9 cellular contexts compared by ENCODE assay signal in genomic region chr1:241834733-241835377, GRCh38. TPM values are rescaled to one million over a fixed set of nuclear protein-coding genes. Genes with fewer than 3 reads are reported as not detected.
DNase-seq lines count a peak whose midpoint lies in the region; ATAC-seq and TF ChIP-seq lines count a peak whose summit lies in the region.
"Had no signal": no experiment of that assay in that cellular context is flagged by ENCODE, and none has a peak within 500 bp of the region (broad histone marks: within the 10 kb centered on the region; RNA-seq: fewer than 3 reads in every experiment).

No MANE protein-coding gene starts in this region.

- in situ Hi-C loops in astrocyte of the spinal cord (cut with HindIII; ENCODE audit: low sequenced_read_pairs): no loop called here
- in situ Hi-C loops in gastrocnemius medialis (cut with MboI; ENCODE audit: low sequenced_read_pairs in 4 of 4): loop anchor here (25.0 kb wide), 3 partner anchors 198 to 298 kb away; partner anchors contain the start of genes CHML (in 2 of the 4), OPN3 (in 2 of the 4) and KMO (in 1 of the 4)

- H3K9me3 ChIP-seq in gastrocnemius medialis: no peaks in the 10 kb centered on the region

- H3K4me3 ChIP-seq in GM06990 (replicated peaks; ENCODE audit: low read depth, low read length) (no peak overlapping the region), NB4 (ENCODE audit: low read depth, low read length) (no peak overlapping the region), astrocyte of the spinal cord (ENCODE audit: low read depth, low read length) (no peak overlapping the region), gastrocnemius medialis (no peak overlapping the region)

- H3K27ac ChIP-seq in gastrocnemius medialis: no peak overlapping the region

- TF ChIP-seq POLR2A in NB4 (IDR thresholded peaks at IDR 0.05; ENCODE audit: extremely low read depth, insufficient read length) (no peak), gastrocnemius medialis (IDR thresholded peaks at IDR 0.05) (no peak)

- H3K27me3 ChIP-seq in GM06990 (replicated peaks; ENCODE audit: control insufficient read depth, insufficient read depth, low read length) (no peaks in the 10 kb centered on the region), gastrocnemius medialis (no peaks in the 10 kb centered on the region)

- intact Hi-C loops in gastrocnemius medialis (cut with DNase I; ENCODE audit: low total_unique reads): no loop called here

- no peak for DNase-seq in GM06990 (ENCODE audit: extremely low read depth, insufficient read length)
- DNase-seq in NB4 (ENCODE audit: low read depth): peak; percentile 28
- DNase-seq in astrocyte of the spinal cord (ENCODE audit: low read depth, low spot score): peak; percentile 69
- DNase-seq in medulla oblongata (ENCODE audit: extremely low spot score): peak; percentile 60
- no peak for DNase-seq in gastrocnemius medialis
- no peak for DNase-seq in NCI-H128 (lab: John Stamatoyannopoulos, UW; ENCODE audit: unreplicated experiment)
- DNase-seq: right cardiac atrium had no signal

- ATAC-seq in HG03097 (IDR thresholded peaks at IDR 0.05; ENCODE audit: low FRiP score, unreplicated experiment) (no peak), HG02571 (IDR thresholded peaks at IDR 0.05; ENCODE audit: unreplicated experiment) (no peak), gastrocnemius medialis (no peak)

- TF ChIP-seq CTCF in GM06990 (IDR thresholded peaks at IDR 0.05; ENCODE audit: insufficient read depth, low read length, poor library complexity, severe bottlenecking) (peak; percentile 53), NB4 (IDR thresholded peaks at IDR 0.05; ENCODE audit: low read depth, low read length) (peak; percentile 42), astrocyte of the spinal cord (IDR thresholded peaks at IDR 0.05; ENCODE audit: low read depth, low read length) (peak; percentile 80), gastrocnemius medialis (IDR thresholded peaks at IDR 0.05 in 4 of 5, conservative IDR thresholded peaks at IDR 0.05 in 1 of 5) (peak in 1 of 5 experiments; percentile 18)

- no peaks in the 10 kb centered on the region for H3K4me1 ChIP-seq in gastrocnemius medialis

- H3K36me3 ChIP-seq in GM06990 (ENCODE audit: control insufficient read depth, insufficient read depth, low read length) (no peaks in the 10 kb centered on the region), gastrocnemius medialis (no peaks in the 10 kb centered on the region)

RNA-seq across cellular contexts. Expression of gene EXO1, which starts 13.1 kb away (rescaled TPM):
- total RNA-seq in gastrocnemius medialis: under 1 TPM in 2 of 4 donors, not detected in 2; 0.20 TPM

Comparison
In these comparisons a context has a peak if more than half of its experiments do, and no peak if none do; other contexts are left out.
1. DNase-seq: peak in NB4 (single experiment), astrocyte of the spinal cord (single experiment) and medulla oblongata (single experiment); none in GM06990 (single experiment), gastrocnemius medialis (0 of 2) and NCI-H128 (single experiment).